ENCODE assay signal across 26 cellular contexts in the genomic region with DNA sequence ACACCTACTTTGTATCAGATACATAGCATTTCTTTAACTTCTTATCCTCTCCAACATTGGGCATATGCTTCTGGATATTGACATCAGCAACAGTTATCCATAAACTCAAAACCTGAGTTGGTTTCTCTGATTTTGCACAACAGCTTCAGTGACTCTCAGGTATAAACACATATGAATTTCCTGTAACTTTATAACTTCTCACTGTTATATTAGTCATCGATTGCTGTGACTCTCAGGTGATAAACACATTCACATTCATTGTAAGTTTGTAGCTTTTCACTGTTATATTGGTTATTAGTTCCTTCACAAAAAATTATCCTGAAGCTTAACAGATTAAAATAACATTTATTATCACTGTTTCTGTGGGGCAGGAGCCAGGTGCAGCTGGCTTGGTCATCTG.
"Had no signal": no experiment of that assay in that cellular context is flagged by ENCODE, and none has a peak within 500 bp of the region (broad histone marks: within the 10 kb centered on the region; RNA-seq: fewer than 3 reads in every experiment).

No MANE protein-coding gene starts in this region.

- H3K79me2 ChIP-seq: hepatocyte had no signal

- ATAC-seq: esophagus mucosa, gastroesophageal sphincter, heart left ventricle, left colon, lower lobe of right lung, mucosa of descending colon had no signal

- H2AFZ ChIP-seq: hepatocyte had no signal

- H3K4me3 ChIP-seq: colonic mucosa, dorsolateral prefrontal cortex, esophagus squamous epithelium, gastroesophageal sphincter, heart left ventricle, hepatocyte, left ventricle myocardium inferior, lower lobe of right lung, mucosa of descending colon had no signal

- FAIRE-seq: endothelial cell of umbilical vein, frontal cortex, kidney had no signal

- H3K9me3 ChIP-seq: colonic mucosa, esophagus squamous epithelium, gastroesophageal sphincter, heart left ventricle, left ventricle myocardium inferior, lower lobe of right lung, mucosa of descending colon had no signal

- DNase-seq: colonic mucosa; dermis blood vessel endothelial cell; dorsolateral prefrontal cortex; effector CD4-positive, alpha-beta T cell; effector memory CD4-positive, alpha-beta T cell; erythroblast; esophagus squamous epithelium; foreskin fibroblast; heart left ventricle; hypothalamus; immature natural killer cell; islet precursor cell; kidney; kidney glomerular epithelial cell; left colon; left ventricle myocardium inferior; lower lobe of right lung; mesenchymal stem cell; mucosa of descending colon; naive B cell had no signal

- H3K4me2 ChIP-seq: hepatocyte had no signal

- H3K27ac ChIP-seq: colonic mucosa, dorsolateral prefrontal cortex, epithelial cell of prostate, esophagus squamous epithelium, gastroesophageal sphincter, heart left ventricle, hepatocyte, left ventricle myocardium inferior, lower lobe of right lung had no signal

- H3K36me3 ChIP-seq: colonic mucosa, esophagus squamous epithelium, gastroesophageal sphincter, heart left ventricle, left ventricle myocardium inferior, lower lobe of right lung had no signal

- H3K4me1 ChIP-seq: colonic mucosa, esophagus squamous epithelium, gastroesophageal sphincter, heart left ventricle, left ventricle myocardium inferior, lower lobe of right lung had no signal

- H3K27me3 ChIP-seq: colonic mucosa, esophagus squamous epithelium, gastroesophageal sphincter, hepatocyte had no signal
